Comparison of ENCODE assay signal across 22 cellular contexts in the genomic region with DNA sequence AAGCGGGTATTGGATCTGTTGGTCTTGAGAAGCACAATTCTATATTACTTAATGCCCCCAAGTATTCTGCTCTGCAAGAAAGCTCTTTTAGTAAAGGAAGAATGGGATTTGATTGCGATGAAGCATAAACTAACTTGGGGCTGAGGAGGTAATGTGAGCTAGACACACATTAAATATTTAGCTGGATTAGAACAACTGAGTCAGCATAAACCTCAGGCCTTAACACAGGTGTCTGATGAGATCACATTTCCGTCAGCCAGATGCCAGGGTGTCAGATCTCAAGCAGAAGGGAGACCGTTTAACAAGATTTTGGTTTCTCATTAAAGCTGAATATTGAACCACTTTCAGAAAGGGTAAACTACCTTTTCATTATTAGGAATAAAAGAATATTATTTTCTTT.
"Had no signal": no experiment of that assay in that cellular context is flagged by ENCODE, and none has a peak within 500 bp of the region (broad histone marks: within the 10 kb centered on the region; RNA-seq: fewer than 3 reads in every experiment).

No MANE protein-coding gene starts in this region.

- H3K27me3 ChIP-seq: ascending aorta, cardiac muscle cell, neutrophil had no signal

- H3K36me3 ChIP-seq: ascending aorta, cardiac muscle cell, left ventricle myocardium inferior, neutrophil, thoracic aorta had no signal

- DNase-seq: activated B cell treated with CpG ODN at 0.5 μM for 24 hours; activated CD4-positive, alpha-beta T cell treated with anti-CD3 and anti-CD28 coated beads, Interleukin-2, amount 50 U/mL, for 1 hour; activated effector memory CD4-positive, alpha-beta T cell treated with anti-CD3 and anti-CD28 coated beads, Interleukin-2, amount 50 U/mL, for 16 hours; activated naive CD4-positive, alpha-beta T cell treated with anti-CD3 and anti-CD28 coated beads for 36 hours; activated naive CD8-positive, alpha-beta T cell treated with anti-CD3 and anti-CD28 coated beads for 36 hours; cerebellar nuclear complex; dorsolateral prefrontal cortex; effector memory CD4-positive, alpha-beta T cell; glutamatergic neuron; islet precursor cell; left ventricle myocardium inferior; mucosa of descending colon; naive B cell; nephron progenitor cell; small intestine; stimulated activated CD4-positive, alpha-beta T cell treated with anti-CD3 and anti-CD28 coated beads, Interleukin-4, amount 100 ng/mL, for 24 hours; trophoblast cell had no signal

- H3K9me3 ChIP-seq: ascending aorta, mucosa of descending colon, neutrophil, thoracic aorta had no signal

- H3K4me3 ChIP-seq: ascending aorta, cardiac muscle cell, coronary artery, dorsolateral prefrontal cortex, left ventricle myocardium inferior, mucosa of descending colon, thoracic aorta had no signal
